ENCODE assay signal across 23 cellular contexts in genomic region chr9:114936566-114936965, GRCh38. TPM values are rescaled to one million over a fixed set of nuclear protein-coding genes. Genes with fewer than 3 reads are reported as not detected.
"Had no signal": no experiment of that assay in that cellular context is flagged by ENCODE, and none has a peak within 500 bp of the region (broad histone marks: within the 10 kb centered on the region; RNA-seq: fewer than 3 reads in every experiment).

No MANE protein-coding gene starts in this region.

- H3K4me3 Mint-ChIP-seq: activated CD8-positive, alpha-beta memory T cell treated with anti-CD3 and anti-CD28 coated beads, Interleukin-2, amount 10 ng/mL, durations not matched to agents 7 days and 5 days; activated naive CD8-positive, alpha-beta T cell treated with anti-CD3 and anti-CD28 coated beads, Interleukin-2, amount 10 ng/mL, durations not matched to agents 7 days and 5 days; activated T-cell treated with anti-CD3 and anti-CD28 coated beads, Interleukin-2, amount 50 U/mL, for 4 hours; neural progenitor cell had no signal

- H3K4me3 ChIP-seq: breast epithelium, dorsolateral prefrontal cortex, heart right ventricle, neural progenitor cell, ovary, suprapubic skin, upper lobe of right lung had no signal

- H3K9me3 Mint-ChIP-seq: activated naive CD8-positive, alpha-beta T cell treated with anti-CD3 and anti-CD28 coated beads, Interleukin-2, amount 10 ng/mL, durations not matched to agents 7 days and 5 days; activated T-cell treated with anti-CD3 and anti-CD28 coated beads, Interleukin-2, amount 50 U/mL, for 4 hours; neural progenitor cell had no signal

- FAIRE-seq: endometrium, frontal cortex, kidney had no signal

- H3K27me3 Mint-ChIP-seq: activated naive CD8-positive, alpha-beta T cell treated with anti-CD3 and anti-CD28 coated beads, Interleukin-2, amount 10 ng/mL, durations not matched to agents 7 days and 5 days had no signal

- H3K4me1 Mint-ChIP-seq: neural progenitor cell had no signal

- H3K36me3 Mint-ChIP-seq: neural progenitor cell had no signal

- H3K36me3 ChIP-seq: breast epithelium, heart right ventricle, neural progenitor cell, ovary, suprapubic skin, upper lobe of right lung had no signal

- H3K27ac Mint-ChIP-seq: activated CD8-positive, alpha-beta memory T cell treated with anti-CD3 and anti-CD28 coated beads, Interleukin-2, amount 10 ng/mL, durations not matched to agents 7 days and 5 days; activated naive CD8-positive, alpha-beta T cell treated with anti-CD3 and anti-CD28 coated beads, Interleukin-2, amount 10 ng/mL, durations not matched to agents 7 days and 5 days; neural progenitor cell had no signal

- H3K4me1 ChIP-seq: breast epithelium, neural progenitor cell, suprapubic skin had no signal

- H3K9me3 ChIP-seq: breast epithelium, ovary, suprapubic skin, upper lobe of right lung had no signal

- H3K27ac ChIP-seq: breast epithelium, dorsolateral prefrontal cortex, heart right ventricle, neural progenitor cell, ovary, suprapubic skin, upper lobe of right lung had no signal

- DNase-seq: activated CD4-positive, alpha-beta T cell treated with anti-CD3 and anti-CD28 coated beads, Interleukin-2, amount 50 U/mL, for 48 hours; activated CD8-positive, alpha-beta memory T cell treated with anti-CD3 and anti-CD28 coated beads, Interleukin-2, amount 10 ng/mL, durations not matched to agents 7 days and 5 days; activated gamma-delta T cell treated with Interleukin-2 at 50 U/mL for 16 hours; activated naive CD8-positive, alpha-beta T cell treated with anti-CD3 and anti-CD28 coated beads, Interleukin-2, amount 10 ng/mL, durations not matched to agents 7 days and 5 days; activated T-cell treated with anti-CD3 and anti-CD28 coated beads, Interleukin-2, amount 50 U/mL, for 4 hours; aorta; dorsolateral prefrontal cortex; heart right ventricle; kidney; mesendoderm; ovary; stimulated activated CD4-positive, alpha-beta T cell treated with anti-CD3 and anti-CD28 coated beads, Interleukin-2, amount 100 ng/mL, for 48 hours; stimulated activated CD8-positive, alpha-beta memory T cell treated with anti-CD3 and anti-CD28 coated beads, Interleukin-4, amount 100 ng/mL, for 48 hours; stimulated activated naive CD8-positive, alpha-beta T cell treated with anti-CD3 and anti-CD28 coated beads, Interleukin-15, Interleukin-2, amounts not matched to agents 100 U/mL and 50 U/mL, for 24 hours; T-helper 2 cell; upper lobe of right lung had no signal

- H3K27me3 ChIP-seq: breast epithelium, ovary, upper lobe of right lung had no signal

RNA-seq across cellular contexts. Expression of gene TNFSF8, which starts 6.2 kb away (rescaled TPM):
- total RNA-seq: chondrocyte, myocyte had no signal
